ENCODE assay signal across 9 cellular contexts in genomic region chr11:107043242-107043991, GRCh38.
A peak's percentile ranks its signal among the peaks of the same experiment; 100 is the strongest.
DNase-seq lines count a peak whose midpoint lies in the region; ATAC-seq and TF ChIP-seq lines count a peak whose summit lies in the region.
"Had no signal": no experiment of that assay in that cellular context is flagged by ENCODE, and none has a peak within 500 bp of the region (broad histone marks: within the 10 kb centered on the region; RNA-seq: fewer than 3 reads in every experiment).

No MANE protein-coding gene starts in this region.

- H3K9ac ChIP-seq in DND-41 (ENCODE audit: low read depth, low read length) = no peak overlapping the region

- H3K36me3 ChIP-seq in DND-41 (ENCODE audit: insufficient read depth, low read length) = no peaks in the 10 kb centered on the region

- no peak overlapping the region for H3K4me3 ChIP-seq in DND-41 (ENCODE audit: low read depth in 1 of 2, low read length in 2 of 2)
- H3K4me3 ChIP-seq: skin epidermis had no signal

- H4K20me1 ChIP-seq in DND-41 (ENCODE audit: insufficient read depth, low read length) = no peaks in the 10 kb centered on the region

- ATAC-seq in DND-41 (ENCODE audit: insufficient read depth, low read depth) (peak; percentile 77), GM21526 (IDR thresholded peaks at IDR 0.05; ENCODE audit: low FRiP score, unreplicated experiment) (peak; percentile 72)

- H3K27ac ChIP-seq in DND-41 (ENCODE audit: low read length) (no peak overlapping the region), epithelial cell of prostate (no peak overlapping the region)

- no peaks in the 10 kb centered on the region for H3K79me2 ChIP-seq in DND-41 (ENCODE audit: insufficient read depth, low read length)

- DNase-seq in DND-41 (no peak), HK-2 (ENCODE audit: unreplicated experiment) (peak; percentile 22), epithelial cell of prostate (ENCODE audit: low read depth, low spot score) (peak; percentile 55), amygdala (lab: John Stamatoyannopoulos, UW) (no peak), AML-193 (lab: John Stamatoyannopoulos, UW) (no peak)
- no peak for DNase-seq in activated CD8-positive, alpha-beta memory T cell treated with anti-CD3 and anti-CD28 coated beads for 24 hours
- DNase-seq in stimulated activated CD4-positive, alpha-beta T cell treated with anti-CD3 and anti-CD28 coated beads, Interleukin-4, amount 100 ng/mL, for 1 hour = no peak

- H3K4me2 ChIP-seq in DND-41 (ENCODE audit: insufficient read depth, low read length) = no peak overlapping the region

- no peaks in the 10 kb centered on the region for H3K4me1 ChIP-seq in DND-41 (ENCODE audit: insufficient read depth, low read length)

- TF ChIP-seq CTCF in DND-41 (IDR thresholded peaks at IDR 0.05; ENCODE audit: borderline replicate concordance, extremely low read depth, low read length, poor library complexity, severe bottlenecking) = no peak

- no peaks in the 10 kb centered on the region for H3K27me3 ChIP-seq in DND-41 (ENCODE audit: insufficient read depth, low read length, poor library complexity)

- peaks cover 2% of the 10 kb centered on the region for H3K9me3 ChIP-seq in DND-41 (ENCODE audit: insufficient read depth, low read length, severe bottlenecking)

- peak overlapping the region; percentile 8; the same call in 1 of the 2 replicates for H2AFZ ChIP-seq in DND-41 (ENCODE audit: low read depth, low read length)

Comparison
In these comparisons a context has a peak if more than half of its experiments do, and no peak if none do; other contexts are left out.
1. DNase-seq: peak in HK-2 (single experiment) and epithelial cell of prostate (single experiment); none in DND-41 (single experiment), amygdala (0 of 56), activated CD8-positive, alpha-beta memory T cell treated with anti-CD3 and anti-CD28 coated beads for 24 hours (single experiment), stimulated activated CD4-positive, alpha-beta T cell treated with anti-CD3 and anti-CD28 coated beads, Interleukin-4, amount 100 ng/mL, for 1 hour (single experiment) and AML-193 (0 of 2).